ENCODE assay signal across 8 cellular contexts in the genomic region with DNA sequence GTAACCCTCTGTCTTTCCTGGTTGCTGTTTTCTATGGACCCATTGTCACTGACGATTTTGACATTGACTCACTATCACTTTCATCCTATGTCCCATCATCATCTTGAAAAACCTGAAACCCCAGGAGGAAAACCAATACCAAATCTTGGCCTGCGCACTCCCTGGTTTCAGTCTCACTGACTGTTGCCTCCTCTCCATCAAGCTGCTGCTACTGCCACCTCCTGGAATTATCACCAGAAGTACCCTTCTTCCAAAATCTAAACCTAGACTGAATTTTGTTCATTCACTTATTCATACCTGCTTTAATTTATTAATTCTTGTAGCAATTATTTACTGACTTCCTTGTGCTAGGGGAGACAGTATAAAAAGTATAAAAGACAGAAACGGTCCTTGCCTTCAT. TPM values are rescaled to one million over a fixed set of nuclear protein-coding genes. Genes with fewer than 3 reads are reported as not detected.
DNase-seq lines count a peak whose midpoint lies in the region; ATAC-seq, FAIRE-seq and TF ChIP-seq lines count a peak whose summit lies in the region.

No MANE protein-coding gene starts in this region.

- H3K27me3 ChIP-seq in adipocyte (replicated peaks; ENCODE audit: control insufficient read depth, insufficient read depth, low read length): no peaks in the 10 kb centered on the region

- H3K9ac ChIP-seq in adipocyte (ENCODE audit: low read length): no peak overlapping the region

- TF ChIP-seq CTCF in D721Med (IDR thresholded peaks at IDR 0.05; ENCODE audit: insufficient read depth, missing control alignments) (peak; percentile 48), LNCaP clone FGC (IDR thresholded peaks at IDR 0.05; ENCODE audit: control insufficient read depth, extremely low read depth, insufficient read depth) (peak; percentile 53)

- no peak overlapping the region for H3K4me3 ChIP-seq in LNCaP clone FGC (ENCODE audit: low read depth, low read length)
- no peak overlapping the region for H3K4me3 ChIP-seq in adipocyte (ENCODE audit: low read length)

- no peak for ATAC-seq in HG03521 (IDR thresholded peaks at IDR 0.05; ENCODE audit: unreplicated experiment)
- ATAC-seq in HG02840 (IDR thresholded peaks at IDR 0.05; ENCODE audit: low FRiP score, unreplicated experiment): no peak

- no peaks in the 10 kb centered on the region for H3K4me1 ChIP-seq in adipocyte (ENCODE audit: control insufficient read depth, insufficient read depth, low read length)

- FAIRE-seq in D721Med (lab: Jason Lieb, UNC): no peak

- no peaks in the 10 kb centered on the region for H3K36me3 ChIP-seq in adipocyte (ENCODE audit: control insufficient read depth, insufficient read depth, low read length, severe bottlenecking)

- no peak for DNase-seq in D721Med (ENCODE audit: insufficient read length, low spot score)
- DNase-seq in LNCaP clone FGC (ENCODE audit: low read depth): peak; percentile 22
- DNase-seq in adipocyte (ENCODE audit: low read depth): peak; percentile 27
- DNase-seq in myocyte (ENCODE audit: low read depth): peak; percentile 10
- DNase-seq in HCEC 1CT: no peak
- DNase-seq in NCI-H524 treated with DMSO at 0.1 percent for 48 hours (lab: John Stamatoyannopoulos, UW): no peak

- H3K9me3 ChIP-seq in adipocyte (ENCODE audit: control insufficient read depth, low read length): no peaks in the 10 kb centered on the region

RNA-seq across cellular contexts. Expression of gene ACBD5, which starts 44.5 kb away (rescaled TPM):
- 39.9 and 49.5 TPM in 2 replicates for total RNA-seq in myocyte
- polyA plus RNA-seq in myocyte (2012): 17.0 TPM

Comparison
In these comparisons a context has a peak if more than half of its experiments do, and no peak if none do; other contexts are left out.
1. DNase-seq: peak in LNCaP clone FGC (single experiment), adipocyte (single experiment) and myocyte (single experiment); none in D721Med (single experiment), HCEC 1CT (single experiment) and NCI-H524 treated with DMSO at 0.1 percent for 48 hours (single experiment).